Comparison of ENCODE assay signal across 1 cellular context in the genomic region with DNA sequence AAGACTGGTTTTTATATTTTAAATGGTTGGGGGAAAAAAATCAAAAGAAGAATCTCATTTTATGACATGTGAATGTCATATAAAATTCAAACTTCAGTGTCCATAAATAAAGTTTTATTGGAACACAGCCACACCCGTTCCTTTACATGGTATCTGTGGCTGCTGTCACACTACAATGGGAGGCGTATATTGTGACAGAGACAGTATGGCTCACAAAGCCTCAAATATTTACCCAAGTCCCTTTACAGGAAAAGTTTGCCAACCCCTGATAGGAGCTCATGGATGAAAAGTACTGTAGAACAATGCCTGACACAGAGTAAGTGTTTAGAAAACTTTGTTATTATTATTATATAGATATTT.
A peak's percentile ranks its signal among the peaks of the same experiment; 100 is the strongest.
TF ChIP-seq lines count a peak whose summit lies in the region.

No MANE protein-coding gene starts in this region.

TF ChIP-seq in A549, 52 proteins besides CTCF, POLR2A, EP300 and RAD21 (continued from another document):
- no peak for TF ChIP-seq ELK1 (IDR thresholded peaks at IDR 0.05; ENCODE audit: low read depth, low read length)
- no peak for TF ChIP-seq BCL3 (IDR thresholded peaks at IDR 0.05)
- no peak for TF ChIP-seq NFE2L2 (conservative IDR thresholded peaks at IDR 0.05; ENCODE audit: low read length)
- TF ChIP-seq SMC3 (IDR thresholded peaks at IDR 0.05), result no peak
- no peak; the same call in 1 of the 2 replicates for TF ChIP-seq HOXA7 (CRISPR knock-in tag; IDR thresholded peaks at IDR 0.05)
- TF ChIP-seq, protein P1, sequence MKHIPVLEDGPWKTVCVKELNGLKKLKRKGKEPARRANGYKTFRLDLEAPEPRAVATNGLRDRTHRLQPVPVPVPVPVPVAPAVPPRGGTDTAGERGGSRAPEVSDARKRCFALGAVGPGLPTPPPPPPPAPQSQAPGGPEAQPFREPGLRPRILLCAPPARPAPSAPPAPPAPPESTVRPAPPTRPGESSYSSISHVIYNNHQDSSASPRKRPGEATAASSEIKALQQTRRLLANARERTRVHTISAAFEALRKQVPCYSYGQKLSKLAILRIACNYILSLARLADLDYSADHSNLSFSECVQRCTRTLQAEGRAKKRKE (CRISPR knock-in tag; IDR thresholded peaks at IDR 0.05; ENCODE audit: low read depth), result peak; percentile 20; the same call in 1 of the 2 replicates
- TF ChIP-seq MAZ (IDR thresholded peaks at IDR 0.05; ENCODE audit: borderline replicate concordance, low read depth, low read length), result no peak
- TF ChIP-seq HEYL (CRISPR knock-in tag; IDR thresholded peaks at IDR 0.05), result peak; percentile 67; the same call in 1 of the 2 replicates
- no peak for TF ChIP-seq ESRRA (IDR thresholded peaks at IDR 0.05; ENCODE audit: borderline replicate concordance, low read length)
